ENCODE assay signal across 1 cellular context in genomic region chr7:137774793-137775201, GRCh38.
TF ChIP-seq lines count a peak whose summit lies in the region.

No MANE protein-coding gene starts in this region.

TF ChIP-seq in SK-N-SH, 30 proteins besides CTCF, POLR2A, EP300 and RAD21 (continued from another document):
- no peak for TF ChIP-seq MAX (IDR thresholded peaks at IDR 0.05; ENCODE audit: low read depth)
- peak; percentile 44; the same call in 1 of the 2 replicates for TF ChIP-seq TCF12 (IDR thresholded peaks at IDR 0.05)
- no peak for TF ChIP-seq EZH2phosphoT487 (IDR thresholded peaks at IDR 0.05; ENCODE audit: borderline replicate concordance, low read depth)
- no peak for TF ChIP-seq CHD2 (IDR thresholded peaks at IDR 0.05; ENCODE audit: low read length, partially characterized antibody)
- TF ChIP-seq GABPA (IDR thresholded peaks at IDR 0.05; ENCODE audit: low read depth) = no peak
- no peak for TF ChIP-seq GATA2 (CRISPR knock-in tag; IDR thresholded peaks at IDR 0.05)
- TF ChIP-seq JUND (IDR thresholded peaks at IDR 0.05) = peak; percentile 71
- TF ChIP-seq NFIC (IDR thresholded peaks at IDR 0.05; ENCODE audit: borderline replicate concordance) = no peak
- no peak for TF ChIP-seq REST (IDR thresholded peaks at IDR 0.05; ENCODE audit: low read depth, low read length)
- TF ChIP-seq IRF3 (IDR thresholded peaks at IDR 0.05; ENCODE audit: low read depth, low read length) = no peak
- TF ChIP-seq RFX5 (IDR thresholded peaks at IDR 0.05; ENCODE audit: low read length) = no peak
- no peak for TF ChIP-seq TAF1 (IDR thresholded peaks at IDR 0.05; ENCODE audit: borderline replicate concordance, low read depth, low read length)
- TF ChIP-seq SMC3 (IDR thresholded peaks at IDR 0.05; ENCODE audit: low read depth, low read length) = no peak
- peak; percentile 78; the same call in 1 of the 2 replicates for TF ChIP-seq FOSL2 (IDR thresholded peaks at IDR 0.05; ENCODE audit: borderline replicate concordance, low read depth)
- no peak for TF ChIP-seq POLR2AphosphoS5 (IDR thresholded peaks at IDR 0.05; ENCODE audit: low read depth, low read length)
